8 cellular contexts compared by ENCODE assay signal in genomic region chr4:38663801-38664703, GRCh38. TPM values are rescaled to one million over a fixed set of nuclear protein-coding genes. Genes with fewer than 3 reads are reported as not detected.
DNase-seq lines count a peak whose midpoint lies in the region; ATAC-seq and TF ChIP-seq lines count a peak whose summit lies in the region.

KLF3 (plus strand) TSS chr4:38664199; CDS start chr4:38680626, 16,427 bp downstream.

- peaks cover 5% of the 10 kb centered on the region for H3K4me1 ChIP-seq in OCI-LY7 (ENCODE audit: insufficient read depth, low read length, poor library complexity, severe bottlenecking)
- H3K4me1 ChIP-seq in mucosa of descending colon (ENCODE audit: low read depth), result peaks cover 29% of the 10 kb centered on the region

- peak; percentile 76 for ATAC-seq in GM21381 (IDR thresholded peaks at IDR 0.05; ENCODE audit: unreplicated experiment)
- peak; percentile 75 for ATAC-seq in mucosa of descending colon

- CTCF ChIA-PET in OCI-LY7 (lab: Charles Lee; ENCODE audit: unreplicated experiment), result interaction anchor here (0.6 kb wide), 1 partner anchor 345 kb away, joined by 3 read pairs; no protein-coding TSS in a partner anchor

- H3K36me3 ChIP-seq in OCI-LY7 (ENCODE audit: insufficient read depth, low read length) (no peaks in the 10 kb centered on the region), mucosa of descending colon (ENCODE audit: low read depth) (peaks cover 4% of the 10 kb centered on the region)

- no peaks in the 10 kb centered on the region for H4K20me1 ChIP-seq in OCI-LY7 (ENCODE audit: insufficient read depth, low read length)

- no peaks in the 10 kb centered on the region for H3K9me2 ChIP-seq in OCI-LY7 (ENCODE audit: insufficient read depth, low read length)

- H3K79me2 ChIP-seq in OCI-LY7 (ENCODE audit: insufficient read depth, low read depth, low read length), result no peaks in the 10 kb centered on the region

- DNase-seq in CMK (ENCODE audit: low read depth) (peak; percentile 62), HUDEP-2 (lab: John Stamatoyannopoulos, UW; ENCODE audit: unreplicated experiment in 76 of 76) (peak in 75 of 76 experiments; percentile 37 to 98 (median 90)), OCI-LY7 (ENCODE audit: low spot score) (peak; percentile 33), activated T-cell treated with anti-CD3 and anti-CD28 coated beads for 48 hours (ENCODE audit: low read depth) (peak; percentile 71), epithelial cell of prostate (ENCODE audit: low read depth, low spot score) (peak; percentile 74), mucosa of descending colon (peak; percentile 95 to 98 (median 97))
- DNase-seq in stimulated activated CD8-positive, alpha-beta memory T cell treated with anti-CD3 and anti-CD28 coated beads, Interleukin-4, amount 100 ng/mL, for 1 hour (ENCODE audit: low read depth in 2 of 2, low spot score in 1 of 2), result peak; percentile 80 to 88

- H3K4me3 ChIP-seq in OCI-LY7 (ENCODE audit: low read depth, low read length, poor library complexity, severe bottlenecking) (peak within 1 kb of the TSS; percentile 66), mucosa of descending colon (peak within 1 kb of the TSS; percentile 97)

- H2AFZ ChIP-seq in OCI-LY7 (ENCODE audit: low read length), result peak within 1 kb of the TSS; percentile 44; the same call in 1 of the 2 replicates

- BruUV-seq in OCI-LY7 (replicated peaks; lab: Mats Ljungman, UMichigan), result no TSS peak

- H3K27ac ChIP-seq in OCI-LY7 (ENCODE audit: low read depth, low read length, poor library complexity, severe bottlenecking), result no peak within 1 kb of the TSS
- H3K27ac ChIP-seq in epithelial cell of prostate, result peak within 1 kb of the TSS; percentile 97

- TF ChIP-seq CTCF in OCI-LY7 (conservative IDR thresholded peaks at IDR 0.05; ENCODE audit: low read length), result no peak
- no peak for TF ChIP-seq CTCF in mucosa of descending colon (IDR thresholded peaks at IDR 0.05)

- H3K4me2 ChIP-seq in OCI-LY7 (ENCODE audit: low read length), result peak within 1 kb of the TSS; percentile 74

- POLR2A ChIA-PET in OCI-LY7 (lab: Charles Lee), result no interaction called here

- intact Hi-C loops in OCI-LY7 (cut with micrococcal nuclease; ENCODE audit: unreplicated experiment) (no loop called here), mucosa of descending colon (cut with DNase I, micrococcal nuclease) (no loop called here)

- H3K9me3 ChIP-seq in OCI-LY7 (ENCODE audit: low read length) (no peaks in the 10 kb centered on the region), mucosa of descending colon (no peaks in the 10 kb centered on the region)

RNA-seq across cellular contexts. Expression of gene KLF3, which starts in this region (rescaled TPM):
- total RNA-seq in OCI-LY7 (2014; rRNA removed; shearing (Covaris generic)), result 0.09 TPM in 1 of 2 replicates, not detected in the other
- total RNA-seq in OCI-LY7 (2022) (0.23 TPM in 1 of 2 replicates, not detected in the other), mucosa of descending colon (100 to 1,000 TPM; 102 to 151 (median 128) TPM)

Comparison
In these comparisons a context has a peak if more than half of its experiments do, and no peak if none do; other contexts are left out.
1. RNA of gene KLF3 (total RNA-seq): 102 to 151 TPM in mucosa of descending colon; 0.09 to 0.23 TPM in OCI-LY7; every median in the first group is over 10 times any median in the second.
2. Peak in DNase-seq, H3K4me3 ChIP-seq and H3K4me2 ChIP-seq in OCI-LY7; RNA of the gene not detected or under 1 TPM.
3. DNase-seq: peak in every context shown above with its lines; median percentile 97 in mucosa of descending colon; 90 in HUDEP-2; 84 in stimulated activated CD8-positive, alpha-beta memory T cell treated with anti-CD3 and anti-CD28 coated beads, Interleukin-4, amount 100 ng/mL, for 1 hour; 74 in epithelial cell of prostate; 71 in activated T-cell treated with anti-CD3 and anti-CD28 coated beads for 48 hours; 62 in CMK; 33 in OCI-LY7.